8 cellular contexts compared by ENCODE assay signal in the genomic region with DNA sequence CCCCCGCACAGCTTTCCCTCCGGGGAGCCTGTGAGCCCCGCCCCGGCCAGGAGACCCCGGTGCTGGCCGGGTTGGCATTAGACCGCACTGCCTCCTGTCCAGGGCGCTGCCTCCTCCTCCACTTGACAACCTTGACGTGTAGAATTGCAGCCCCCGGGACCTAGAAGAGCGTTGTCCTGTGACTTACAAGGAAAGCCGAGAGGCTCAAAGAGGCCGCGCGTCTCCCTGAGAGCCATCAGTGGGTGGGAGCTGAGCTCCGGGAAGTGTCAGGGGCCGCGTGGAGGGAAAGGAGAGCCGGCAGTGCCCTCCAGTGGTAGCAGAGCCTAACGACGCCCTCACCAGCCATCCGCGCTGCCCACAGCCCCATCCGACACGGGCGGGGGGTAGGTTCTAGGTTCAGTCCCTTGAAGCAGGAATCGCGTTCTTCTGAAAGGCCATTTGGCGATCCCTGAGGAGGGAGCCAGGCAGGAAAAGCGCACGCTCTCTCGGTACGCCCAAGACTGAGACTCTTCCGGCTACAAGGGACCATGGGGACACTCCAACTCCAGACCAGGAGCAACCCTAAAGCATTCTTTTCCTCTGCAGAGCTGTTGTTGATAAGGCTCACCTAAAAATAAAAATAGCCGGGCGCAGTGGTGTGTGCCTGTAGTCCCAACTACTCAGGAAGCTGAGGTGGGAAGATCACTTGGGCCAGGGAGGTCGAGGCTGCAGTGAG. TPM values are rescaled to one million over a fixed set of nuclear protein-coding genes. Genes with fewer than 3 reads are reported as not detected.
DNase-seq lines count a peak whose midpoint lies in the region; ATAC-seq and TF ChIP-seq lines count a peak whose summit lies in the region.

No MANE protein-coding gene starts in this region.

- peak overlapping the region; percentile 27 for H2AFZ ChIP-seq in HCT116 (ENCODE audit: low read depth, low read length, poor library complexity, severe bottlenecking)

- no peak overlapping the region for H3K27ac ChIP-seq in HCT116 (ENCODE audit: low read depth, low read length)
- peak overlapping the region in 1 of 12 donors; percentile 60 for H3K27ac ChIP-seq in heart left ventricle

- no peaks in the 10 kb centered on the region for H3K36me3 Mint-ChIP-seq in activated naive CD8-positive, alpha-beta T cell
- peaks cover 3% of the 10 kb centered on the region for H3K36me3 Mint-ChIP-seq in type B pancreatic cell

- H3K4me3 Mint-ChIP-seq in activated naive CD8-positive, alpha-beta T cell: peak overlapping the region; percentile 70
- H3K4me3 Mint-ChIP-seq in type B pancreatic cell: peak overlapping the region; percentile 78

- peak; percentile 98 for TF ChIP-seq RAD21 in HCT116 (IDR thresholded peaks at IDR 0.05; ENCODE audit: low read depth)

- DNase-seq in GM06990 (ENCODE audit: extremely low read depth, insufficient read length): peak; percentile 75
- DNase-seq in HCT116 (ENCODE audit: low read depth, low spot score): peak; percentile 40
- peak; percentile 83 for DNase-seq in MG63
- DNase-seq in SKM-1 treated with dmso at 0.1 percent for 144 hours (lab: John Stamatoyannopoulos, UW; ENCODE audit: unreplicated experiment): peak; percentile 68
- peak; percentile 81 to 89 (median 82) for DNase-seq in heart left ventricle
- peak; percentile 70 to 97 (median 84) for DNase-seq in posterior cingulate gyrus
- peak; percentile 86 for DNase-seq in type B pancreatic cell (ENCODE audit: extremely low spot score, unreplicated experiment)

- intact Hi-C loops in HCT116 (cut with micrococcal nuclease) (loop anchor here (1.0 to 5.0 kb wide), 5 partner anchors 208 to 1873 kb away; no protein-coding TSS in a partner anchor), heart left ventricle (cut with DNase I) (loop anchor here in 9 of 10 donors (1.0 to 10.0 kb wide), 13 partner anchors 70 to 430 kb away; partner anchors contain the start of gene GALNT10 (in 2 of the 9)), posterior cingulate gyrus (cut with DNase I) (loop anchor here (1.0 to 5.0 kb wide), 3 partner anchors 213 to 431 kb away; partner anchors contain the start of gene GALNT10)

- H3K4me1 ChIP-seq in HCT116 (ENCODE audit: control insufficient read depth in 1 of 2, insufficient read depth in 2 of 2, low read length in 2 of 2) (peaks cover 8 to 23% of the 10 kb centered on the region in 2 experiments; a peak in 3 of 4 replicates), heart left ventricle (peaks cover 0 to 13% (median 8%) of the 10 kb centered on the region in 12 donors)

- peaks cover 12% of the 10 kb centered on the region for H3K4me1 Mint-ChIP-seq in activated naive CD8-positive, alpha-beta T cell (ENCODE audit: low read depth)
- H3K4me1 Mint-ChIP-seq in type B pancreatic cell (ENCODE audit: unreplicated experiment): peaks cover 14% of the 10 kb centered on the region

- TF ChIP-seq POLR2A in HCT116 (IDR thresholded peaks at IDR 0.05; ENCODE audit: borderline replicate concordance, extremely low read depth, insufficient read depth, insufficient read length) (no peak), heart left ventricle (IDR thresholded peaks at IDR 0.05) (no peak)

- H3K79me2 ChIP-seq in HCT116 (ENCODE audit: insufficient read depth, low read length): no peaks in the 10 kb centered on the region

- H3K9me3 ChIP-seq in HCT116 (ENCODE audit: control insufficient read depth in 1 of 2, insufficient read depth in 1 of 2, low read depth in 1 of 2, low read length in 2 of 2) (no peaks in the 10 kb centered on the region), MG63 (no peaks in the 10 kb centered on the region), heart left ventricle (no peaks in the 10 kb centered on the region)

- WGBS in heart left ventricle, 4 donors: 4 to 6% (median 5%) methylated on average over 31 to 37 of the region's 37 CpGs

- 0 out of 2 replicates have a peak overlapping the region, but pooled peaks have one; percentile 19 for H3K9ac ChIP-seq in HCT116 (ENCODE audit: low read length)

- H3K27me3 ChIP-seq in GM06990 (replicated peaks; ENCODE audit: control insufficient read depth, insufficient read depth, low read length) (no peaks in the 10 kb centered on the region), HCT116 (ENCODE audit: insufficient read depth, low read length) (no peaks in the 10 kb centered on the region), MG63 (no peaks in the 10 kb centered on the region), heart left ventricle (no peaks in the 10 kb centered on the region)

- H3K9me3 Mint-ChIP-seq in activated naive CD8-positive, alpha-beta T cell (ENCODE audit: low read depth): no peaks in the 10 kb centered on the region
- no peaks in the 10 kb centered on the region for H3K9me3 Mint-ChIP-seq in type B pancreatic cell

- H3K36me3 ChIP-seq in GM06990 (ENCODE audit: control insufficient read depth, insufficient read depth, low read length): peaks cover 8% of the 10 kb centered on the region
- no peaks in the 10 kb centered on the region for H3K36me3 ChIP-seq in HCT116 (ENCODE audit: control insufficient read depth in 1 of 2, insufficient read depth in 2 of 2, low read length in 2 of 2)
- no peaks in the 10 kb centered on the region for H3K36me3 ChIP-seq in MG63
- H3K36me3 ChIP-seq in heart left ventricle: peaks cover 0 to 11% (median 0%) of the 10 kb centered on the region in 9 donors

- no peaks in the 10 kb centered on the region for H4K20me1 ChIP-seq in HCT116 (ENCODE audit: insufficient read depth)

- CTCF ChIA-PET in HCT116 (lab: Charles Lee): interaction anchor here (0.6 to 4.2 kb wide), 20 partner anchors 11 to 431 kb away, joined by 3 to 70 read pairs (median 4); partner anchors contain the start of gene GALNT10

- RAD21 ChIA-PET in HCT116 (lab: Charles Lee; ENCODE audit: low non-redundant PET in 1 of 2, low total read pairs in 2 of 2, uncharacterized antibody in 2 of 2, unreplicated experiment in 2 of 2): interaction anchor here (0.6 to 2.2 kb wide), 10 partner anchors 63 to 430 kb away, joined by 3 to 16 read pairs (median 3); no protein-coding TSS in a partner anchor

- H3K4me3 ChIP-seq in GM06990 (replicated peaks; ENCODE audit: low read depth, low read length): no peak overlapping the region
- H3K4me3 ChIP-seq in HCT116 (replicated peaks in 1 of 2; ENCODE audit: low read depth in 1 of 2, low read length in 2 of 2): no peak overlapping the region
- peak overlapping the region; percentile 10; the same call in 1 of the 2 replicates for H3K4me3 ChIP-seq in MG63
- H3K4me3 ChIP-seq in heart left ventricle: peak overlapping the region in 11 of 12 donors; percentile 3 to 62 (median 45)

- BruUV-seq in HCT116 (replicated peaks; lab: Mats Ljungman, UMichigan): no TSS peak

- POLR2A ChIA-PET in HCT116 (lab: Charles Lee): interaction anchor here (0.8 kb wide), 1 partner anchor 333 kb away, joined by 4 read pairs; no protein-coding TSS in a partner anchor

- H3K27me3 Mint-ChIP-seq in activated naive CD8-positive, alpha-beta T cell: no peaks in the 10 kb centered on the region
- H3K27me3 Mint-ChIP-seq in type B pancreatic cell: peaks cover 18% of the 10 kb centered on the region

- H3K9me2 ChIP-seq in HCT116 (ENCODE audit: insufficient read depth): no peaks in the 10 kb centered on the region

- H3K27ac Mint-ChIP-seq in activated naive CD8-positive, alpha-beta T cell: peak overlapping the region; percentile 28
- no peak overlapping the region for H3K27ac Mint-ChIP-seq in type B pancreatic cell

- peak overlapping the region; percentile 67 for H3K4me2 ChIP-seq in HCT116 (ENCODE audit: low read length)

- TF ChIP-seq CTCF in GM06990 (IDR thresholded peaks at IDR 0.05; ENCODE audit: insufficient read depth, low read length, poor library complexity, severe bottlenecking) (peak; percentile 90), HCT116 (IDR thresholded peaks at IDR 0.05 in 2 of 3, conservative IDR thresholded peaks at IDR 0.05 in 1 of 3; ENCODE audit: borderline replicate concordance in 1 of 3, insufficient read depth in 1 of 3, low read depth in 2 of 3, low read length in 2 of 3) (peak; percentile 77 to 85 (median 84)), heart left ventricle (IDR thresholded peaks at IDR 0.05) (peak; percentile 76 to 96 (median 92)), type B pancreatic cell (conservative IDR thresholded peaks at IDR 0.05) (peak; percentile 95)

- ATAC-seq in HCT116 (peak; percentile 96), heart left ventricle (peak; percentile 88 to 99 (median 97))

TF ChIP-seq in HCT116, 20 proteins besides CTCF, POLR2A, EP300 and RAD21:
- TF ChIP-seq FOSL1 (IDR thresholded peaks at IDR 0.05; ENCODE audit: low read depth) (no peak), TCF7L2 (IDR thresholded peaks at IDR 0.05; ENCODE audit: borderline replicate concordance, extremely low read depth, insufficient read depth, insufficient read length) (peak; percentile 88)

RNA-seq across cellular contexts. Expression of gene SAP30L, which starts 40.6 kb away (rescaled TPM):
- 25.5 TPM for total RNA-seq in HCT116 (2021; ENCODE audit: unreplicated experiment)
- polyA plus RNA-seq in HCT116 (2012): 17.4 and 24.1 TPM in 2 replicates
- 33.4 and 39.2 TPM in 2 replicates for total RNA-seq in MG63 (2014; rRNA removed; shearing (Covaris generic); ENCODE audit: low replicate concordance)
- total RNA-seq in heart left ventricle: 10 to 100 TPM; 26.1 to 55.5 (median 38.6) TPM
- polyA plus RNA-seq in heart left ventricle: 10 to 100 TPM; 19.7 to 27.4 TPM
- total RNA-seq in type B pancreatic cell (ENCODE audit: low replicate concordance): 39.4 and 43.7 TPM in 2 replicates

Comparison
In these comparisons a context has a peak if more than half of its experiments do, and no peak if none do; other contexts are left out.
1. H3K4me3 ChIP-seq: peak in MG63 (single experiment) and heart left ventricle (11 of 12); none in GM06990 (single experiment) and HCT116 (0 of 2).
2. Peak in every context shown above with its lines, with median percentiles within 50 percentile points of each other: DNase-seq and CTCF ChIP-seq.